In genomic region chr7:151057989-151058765, GRCh38 we compare ENCODE assay signal across 1 cellular context.
TF ChIP-seq lines count a peak whose summit lies in the region.

No MANE protein-coding gene starts in this region.

TF ChIP-seq in GM12878, 131 proteins besides CTCF, POLR2A, EP300 and RAD21 (continued from another document):
- TF ChIP-seq, protein P1, sequence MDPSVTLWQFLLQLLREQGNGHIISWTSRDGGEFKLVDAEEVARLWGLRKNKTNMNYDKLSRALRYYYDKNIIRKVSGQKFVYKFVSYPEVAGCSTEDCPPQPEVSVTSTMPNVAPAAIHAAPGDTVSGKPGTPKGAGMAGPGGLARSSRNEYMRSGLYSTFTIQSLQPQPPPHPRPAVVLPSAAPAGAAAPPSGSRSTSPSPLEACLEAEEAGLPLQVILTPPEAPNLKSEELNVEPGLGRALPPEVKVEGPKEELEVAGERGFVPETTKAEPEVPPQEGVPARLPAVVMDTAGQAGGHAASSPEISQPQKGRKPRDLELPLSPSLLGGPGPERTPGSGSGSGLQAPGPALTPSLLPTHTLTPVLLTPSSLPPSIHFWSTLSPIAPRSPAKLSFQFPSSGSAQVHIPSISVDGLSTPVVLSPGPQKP (IDR thresholded peaks at IDR 0.05; ENCODE audit: low read depth, low read length), result peak; percentile 43; the same call in 1 of the 2 replicates
- TF ChIP-seq ZSCAN29 (IDR thresholded peaks at IDR 0.05) (no peak), FOS (IDR thresholded peaks at IDR 0.05; ENCODE audit: borderline replicate concordance, extremely low read depth, insufficient read length) (no peak), IRF4 (IDR thresholded peaks at IDR 0.05; ENCODE audit: low read depth, low read length) (no peak), MXI1 (IDR thresholded peaks at IDR 0.05; ENCODE audit: low read depth, low read length) (peak; percentile 69)
- TF ChIP-seq, protein P2, sequence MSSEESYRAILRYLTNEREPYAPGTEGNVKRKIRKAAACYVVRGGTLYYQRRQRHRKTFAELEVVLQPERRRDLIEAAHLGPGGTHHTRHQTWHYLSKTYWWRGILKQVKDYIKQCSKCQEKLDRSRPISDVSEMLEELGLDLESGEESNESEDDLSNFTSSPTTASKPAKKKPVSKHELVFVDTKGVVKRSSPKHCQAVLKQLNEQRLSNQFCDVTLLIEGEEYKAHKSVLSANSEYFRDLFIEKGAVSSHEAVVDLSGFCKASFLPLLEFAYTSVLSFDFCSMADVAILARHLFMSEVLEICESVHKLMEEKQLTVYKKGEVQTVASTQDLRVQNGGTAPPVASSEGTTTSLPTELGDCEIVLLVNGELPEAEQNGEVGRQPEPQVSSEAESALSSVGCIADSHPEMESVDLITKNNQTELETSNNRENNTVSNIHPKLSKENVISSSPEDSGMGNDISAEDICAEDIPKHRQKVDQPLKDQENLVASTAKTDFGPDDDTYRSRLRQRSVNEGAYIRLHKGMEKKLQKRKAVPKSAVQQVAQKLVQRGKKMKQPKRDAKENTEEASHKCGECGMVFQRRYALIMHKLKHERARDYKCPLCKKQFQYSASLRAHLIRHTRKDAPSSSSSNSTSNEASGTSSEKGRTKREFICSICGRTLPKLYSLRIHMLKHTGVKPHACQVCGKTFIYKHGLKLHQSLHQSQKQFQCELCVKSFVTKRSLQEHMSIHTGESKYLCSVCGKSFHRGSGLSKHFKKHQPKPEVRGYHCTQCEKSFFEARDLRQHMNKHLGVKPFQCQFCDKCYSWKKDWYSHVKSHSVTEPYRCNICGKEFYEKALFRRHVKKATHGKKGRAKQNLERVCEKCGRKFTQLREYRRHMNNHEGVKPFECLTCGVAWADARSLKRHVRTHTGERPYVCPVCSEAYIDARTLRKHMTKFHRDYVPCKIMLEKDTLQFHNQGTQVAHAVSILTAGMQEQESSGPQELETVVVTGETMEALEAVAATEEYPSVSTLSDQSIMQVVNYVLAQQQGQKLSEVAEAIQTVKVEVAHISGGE (CRISPR knock-in tag; IDR thresholded peaks at IDR 0.05), result no peak
